ENCODE assay signal across 6 cellular contexts in the genomic region with DNA sequence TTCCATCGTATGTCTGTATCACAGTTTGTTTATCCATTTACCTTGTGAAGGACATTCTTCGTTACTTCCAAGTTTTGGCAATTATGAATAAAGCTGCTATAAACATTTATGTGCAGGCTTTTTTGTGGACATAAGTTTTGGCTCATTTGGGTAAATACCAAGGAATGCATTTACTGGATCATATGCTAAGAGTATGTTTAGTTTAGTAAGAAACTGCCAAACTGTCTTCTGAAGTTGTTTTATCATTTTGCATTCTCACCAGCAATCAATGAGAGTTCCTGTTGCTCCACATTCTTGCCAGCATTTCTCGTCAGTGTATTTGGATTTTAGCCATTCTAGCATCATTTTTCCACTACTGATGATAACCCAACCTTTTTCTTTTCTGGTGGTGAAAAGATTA.
"Had no signal": no experiment of that assay in that cellular context is flagged by ENCODE, and none has a peak within 500 bp of the region (broad histone marks: within the 10 kb centered on the region; RNA-seq: fewer than 3 reads in every experiment).

No MANE protein-coding gene starts in this region.

- ATAC-seq: HepG2, K562 had no signal

- H3K4me3 ChIP-seq: K562 had no signal

- H3K27ac ChIP-seq: HL-60 had no signal

- DNase-seq: IMR-90, KBM-7, KG1 had no signal
